8 cellular contexts compared by ENCODE assay signal in the genomic region with DNA sequence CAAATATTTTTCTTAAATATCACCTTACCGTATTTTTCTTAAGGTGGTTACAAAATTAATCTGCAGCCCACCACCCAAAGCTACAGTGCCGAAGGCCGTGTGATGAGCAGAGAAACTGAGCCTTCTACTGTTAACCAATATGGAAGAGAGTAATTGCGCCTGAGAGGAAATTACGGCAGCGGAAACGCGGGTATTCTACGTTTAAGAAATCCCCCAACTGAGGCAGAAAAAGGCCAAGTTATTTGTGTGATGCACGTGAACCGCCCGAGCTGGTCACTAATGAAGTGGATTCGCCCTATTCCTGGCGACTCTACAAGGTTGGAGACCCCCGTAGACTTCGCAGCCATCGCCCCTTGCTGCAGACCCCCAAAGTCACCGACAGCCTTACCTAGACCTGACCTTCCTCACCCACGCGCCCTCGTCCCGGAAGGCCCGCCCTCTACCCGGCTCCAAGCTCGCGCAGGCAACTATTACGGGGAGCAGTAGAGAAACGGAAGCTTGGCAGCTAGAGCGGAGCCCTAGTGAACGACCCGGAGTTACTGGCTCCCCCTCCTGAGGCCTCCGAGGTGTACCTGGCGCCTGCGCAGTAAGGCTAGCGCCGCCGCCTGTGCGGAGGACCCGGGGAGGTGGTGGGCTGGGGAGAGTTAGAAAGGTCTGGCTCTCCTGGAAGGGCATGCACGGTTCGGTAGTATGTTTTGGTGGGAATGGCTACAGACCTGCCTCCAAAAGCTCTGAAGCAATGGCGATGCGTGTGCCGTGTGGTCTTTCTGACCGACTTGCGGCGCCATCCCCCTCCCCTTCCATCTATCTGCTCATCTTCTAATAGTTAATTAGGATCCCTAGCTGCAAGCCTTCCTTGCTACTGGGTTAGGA. TPM values are rescaled to one million over a fixed set of nuclear protein-coding genes. Genes with fewer than 3 reads are reported as not detected.
DNase-seq lines count a peak whose midpoint lies in the region; ATAC-seq and TF ChIP-seq lines count a peak whose summit lies in the region.

A gene (minus strand): TSS at position 430 of the 873 bp plus-strand sequence. CDS start 4,319 bp downstream, outside the sequence.

- H3K27me3 Mint-ChIP-seq in WTC11 (ENCODE audit: low read depth) (peaks cover 7% of the 10 kb centered on the region), immature natural killer cell (ENCODE audit: low read depth in 3 of 3) (peaks cover 6 to 24% (median 22%) of the 10 kb centered on the region in 3 donors)

- TF ChIP-seq CTCF in AG09319 (IDR thresholded peaks at IDR 0.05; ENCODE audit: low read depth, low read length) (peak; percentile 51), WTC11 (IDR thresholded peaks at IDR 0.05) (no peak), cardiac fibroblast (IDR thresholded peaks at IDR 0.05; ENCODE audit: low read depth, low read length) (no peak)

- TF ChIP-seq POLR2A in GM18951 (IDR thresholded peaks at IDR 0.05; ENCODE audit: extremely low read depth, insufficient read depth, insufficient read length): peak; percentile 94

- in situ Hi-C loops in GM18951 (cut with MboI; ENCODE audit: low sequenced_read_pairs, unreplicated experiment): loop anchor here (25.0 kb wide), 1 partner anchor 502 kb away; no protein-coding TSS in a partner anchor

- peaks cover 5% of the 10 kb centered on the region for H3K36me3 Mint-ChIP-seq in WTC11
- H3K36me3 Mint-ChIP-seq in immature natural killer cell: peaks cover 0 to 8% (median 5%) of the 10 kb centered on the region in 3 donors

- POLR2A ChIA-PET in WTC11 (lab: Charles Lee): interaction anchor here (0.6 to 1.4 kb wide), 3 partner anchors 58 to 570 kb away, joined by 3 to 12 read pairs (median 7); a partner anchor contains a TSS

- H3K4me3 Mint-ChIP-seq in WTC11 (peak within 1 kb of the TSS; percentile 96), immature natural killer cell (peak within 1 kb of the TSS; percentile 98 to 100 (median 99))

- DNase-seq in AG09319 (ENCODE audit: extremely low read depth, low read depth) (peak; percentile 90), NCI-H226 (peak; percentile 96), WTC11 (ENCODE audit: low spot score) (peak; percentile 96), cardiac fibroblast (ENCODE audit: low read depth in 2 of 2) (peak; percentile 96 to 97), immature natural killer cell (peak; percentile 91 to 94 (median 93)), smooth muscle cell of the brain vasculature (ENCODE audit: low read depth, low spot score) (peak; percentile 85)

- peaks cover 23% of the 10 kb centered on the region for H3K4me1 Mint-ChIP-seq in WTC11
- peaks cover 41 to 47% of the 10 kb centered on the region in 2 donors for H3K4me1 Mint-ChIP-seq in immature natural killer cell

- H3K4me3 ChIP-seq in cardiac fibroblast (replicated peaks in 1 of 2; ENCODE audit: low read depth in 2 of 2, low read length in 2 of 2): peak within 1 kb of the TSS; percentile 75 to 79

- H3K27ac Mint-ChIP-seq in WTC11 (peak within 1 kb of the TSS; percentile 97), immature natural killer cell (peak within 1 kb of the TSS; percentile 99 to 100 (median 100))

- ATAC-seq in HG03196 (IDR thresholded peaks at IDR 0.05; ENCODE audit: unreplicated experiment) (peak; percentile 99), WTC11 (peak; percentile 99)

- H3K9me3 Mint-ChIP-seq in WTC11: peaks cover 11% of the 10 kb centered on the region
- H3K9me3 Mint-ChIP-seq in immature natural killer cell: no peaks in the 10 kb centered on the region

- CTCF ChIA-PET in WTC11 (lab: Charles Lee): interaction anchor here (0.6 to 2.3 kb wide), 20 partner anchors 10 to 660 kb away, joined by 3 to 15 read pairs (median 3); a partner anchor contains a TSS

TF ChIP-seq in WTC11, 78 proteins besides CTCF, POLR2A, EP300 and RAD21 (continues in another document):
- TF ChIP-seq NFYB (CRISPR knock-in tag; conservative IDR thresholded peaks at IDR 0.05; ENCODE audit: low read depth) (no peak), SMAD3 (CRISPR knock-in tag; IDR thresholded peaks at IDR 0.05; ENCODE audit: borderline replicate concordance) (peak; percentile 60; the same call in 1 of the 2 replicates), GABPB1 (CRISPR knock-in tag; IDR thresholded peaks at IDR 0.05) (peak; percentile 68), ZNF232 (CRISPR knock-in tag; IDR thresholded peaks at IDR 0.05) (peak; percentile 27; the same call in 1 of the 2 replicates), OVOL2 (CRISPR knock-in tag; IDR thresholded peaks at IDR 0.05; ENCODE audit: borderline replicate concordance) (no peak), ZNF416 (CRISPR knock-in tag; IDR thresholded peaks at IDR 0.05) (no peak), JUN (CRISPR knock-in tag; IDR thresholded peaks at IDR 0.05) (no peak), ZNF263 (CRISPR knock-in tag; IDR thresholded peaks at IDR 0.05; ENCODE audit: low read depth) (no peak), ATF1 (CRISPR knock-in tag; IDR thresholded peaks at IDR 0.05) (peak; percentile 28; the same call in 1 of the 2 replicates)
- TF ChIP-seq, protein P1, sequence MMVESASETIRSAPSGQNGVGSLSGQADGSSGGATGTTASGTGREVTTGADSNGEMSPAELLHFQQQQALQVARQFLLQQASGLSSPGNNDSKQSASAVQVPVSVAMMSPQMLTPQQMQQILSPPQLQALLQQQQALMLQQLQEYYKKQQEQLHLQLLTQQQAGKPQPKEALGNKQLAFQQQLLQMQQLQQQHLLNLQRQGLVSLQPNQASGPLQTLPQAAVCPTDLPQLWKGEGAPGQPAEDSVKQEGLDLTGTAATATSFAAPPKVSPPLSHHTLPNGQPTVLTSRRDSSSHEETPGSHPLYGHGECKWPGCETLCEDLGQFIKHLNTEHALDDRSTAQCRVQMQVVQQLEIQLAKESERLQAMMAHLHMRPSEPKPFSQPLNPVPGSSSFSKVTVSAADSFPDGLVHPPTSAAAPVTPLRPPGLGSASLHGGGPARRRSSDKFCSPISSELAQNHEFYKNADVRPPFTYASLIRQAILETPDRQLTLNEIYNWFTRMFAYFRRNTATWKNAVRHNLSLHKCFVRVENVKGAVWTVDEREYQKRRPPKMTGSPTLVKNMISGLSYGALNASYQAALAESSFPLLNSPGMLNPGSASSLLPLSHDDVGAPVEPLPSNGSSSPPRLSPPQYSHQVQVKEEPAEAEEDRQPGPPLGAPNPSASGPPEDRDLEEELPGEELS (CRISPR knock-in tag; IDR thresholded peaks at IDR 0.05): peak; percentile 72; the same call in 1 of the 2 replicates
- TF ChIP-seq, protein P2, sequence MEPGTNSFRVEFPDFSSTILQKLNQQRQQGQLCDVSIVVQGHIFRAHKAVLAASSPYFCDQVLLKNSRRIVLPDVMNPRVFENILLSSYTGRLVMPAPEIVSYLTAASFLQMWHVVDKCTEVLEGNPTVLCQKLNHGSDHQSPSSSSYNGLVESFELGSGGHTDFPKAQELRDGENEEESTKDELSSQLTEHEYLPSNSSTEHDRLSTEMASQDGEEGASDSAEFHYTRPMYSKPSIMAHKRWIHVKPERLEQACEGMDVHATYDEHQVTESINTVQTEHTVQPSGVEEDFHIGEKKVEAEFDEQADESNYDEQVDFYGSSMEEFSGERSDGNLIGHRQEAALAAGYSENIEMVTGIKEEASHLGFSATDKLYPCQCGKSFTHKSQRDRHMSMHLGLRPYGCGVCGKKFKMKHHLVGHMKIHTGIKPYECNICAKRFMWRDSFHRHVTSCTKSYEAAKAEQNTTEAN (CRISPR knock-in tag; IDR thresholded peaks at IDR 0.05): 0 out of 2 replicates have a peak, but pooled peaks have one; percentile 60
- TF ChIP-seq, protein P3, sequence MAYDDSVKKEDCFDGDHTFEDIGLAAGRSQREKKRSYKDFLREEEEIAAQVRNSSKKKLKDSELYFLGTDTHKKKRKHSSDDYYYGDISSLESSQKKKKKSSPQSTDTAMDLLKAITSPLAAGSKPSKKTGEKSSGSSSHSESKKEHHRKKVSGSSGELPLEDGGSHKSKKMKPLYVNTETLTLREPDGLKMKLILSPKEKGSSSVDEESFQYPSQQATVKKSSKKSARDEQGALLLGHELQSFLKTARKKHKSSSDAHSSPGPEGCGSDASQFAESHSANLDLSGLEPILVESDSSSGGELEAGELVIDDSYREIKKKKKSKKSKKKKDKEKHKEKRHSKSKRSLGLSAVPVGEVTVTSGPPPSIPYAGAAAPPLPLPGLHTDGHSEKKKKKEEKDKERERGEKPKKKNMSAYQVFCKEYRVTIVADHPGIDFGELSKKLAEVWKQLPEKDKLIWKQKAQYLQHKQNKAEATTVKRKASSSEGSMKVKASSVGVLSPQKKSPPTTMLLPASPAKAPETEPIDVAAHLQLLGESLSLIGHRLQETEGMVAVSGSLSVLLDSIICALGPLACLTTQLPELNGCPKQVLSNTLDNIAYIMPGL (CRISPR knock-in tag; IDR thresholded peaks at IDR 0.05): 0 out of 2 replicates have a peak, but pooled peaks have one; percentile 71
- TF ChIP-seq, protein P4, sequence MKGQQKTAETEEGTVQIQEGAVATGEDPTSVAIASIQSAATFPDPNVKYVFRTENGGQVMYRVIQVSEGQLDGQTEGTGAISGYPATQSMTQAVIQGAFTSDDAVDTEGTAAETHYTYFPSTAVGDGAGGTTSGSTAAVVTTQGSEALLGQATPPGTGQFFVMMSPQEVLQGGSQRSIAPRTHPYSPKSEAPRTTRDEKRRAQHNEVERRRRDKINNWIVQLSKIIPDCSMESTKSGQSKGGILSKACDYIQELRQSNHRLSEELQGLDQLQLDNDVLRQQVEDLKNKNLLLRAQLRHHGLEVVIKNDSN (CRISPR knock-in tag; IDR thresholded peaks at IDR 0.05): peak; percentile 43
- TF ChIP-seq, protein P5, sequence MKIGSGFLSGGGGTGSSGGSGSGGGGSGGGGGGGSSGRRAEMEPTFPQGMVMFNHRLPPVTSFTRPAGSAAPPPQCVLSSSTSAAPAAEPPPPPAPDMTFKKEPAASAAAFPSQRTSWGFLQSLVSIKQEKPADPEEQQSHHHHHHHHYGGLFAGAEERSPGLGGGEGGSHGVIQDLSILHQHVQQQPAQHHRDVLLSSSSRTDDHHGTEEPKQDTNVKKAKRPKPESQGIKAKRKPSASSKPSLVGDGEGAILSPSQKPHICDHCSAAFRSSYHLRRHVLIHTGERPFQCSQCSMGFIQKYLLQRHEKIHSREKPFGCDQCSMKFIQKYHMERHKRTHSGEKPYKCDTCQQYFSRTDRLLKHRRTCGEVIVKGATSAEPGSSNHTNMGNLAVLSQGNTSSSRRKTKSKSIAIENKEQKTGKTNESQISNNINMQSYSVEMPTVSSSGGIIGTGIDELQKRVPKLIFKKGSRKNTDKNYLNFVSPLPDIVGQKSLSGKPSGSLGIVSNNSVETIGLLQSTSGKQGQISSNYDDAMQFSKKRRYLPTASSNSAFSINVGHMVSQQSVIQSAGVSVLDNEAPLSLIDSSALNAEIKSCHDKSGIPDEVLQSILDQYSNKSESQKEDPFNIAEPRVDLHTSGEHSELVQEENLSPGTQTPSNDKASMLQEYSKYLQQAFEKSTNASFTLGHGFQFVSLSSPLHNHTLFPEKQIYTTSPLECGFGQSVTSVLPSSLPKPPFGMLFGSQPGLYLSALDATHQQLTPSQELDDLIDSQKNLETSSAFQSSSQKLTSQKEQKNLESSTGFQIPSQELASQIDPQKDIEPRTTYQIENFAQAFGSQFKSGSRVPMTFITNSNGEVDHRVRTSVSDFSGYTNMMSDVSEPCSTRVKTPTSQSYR (CRISPR knock-in tag; IDR thresholded peaks at IDR 0.05): 0 out of 2 replicates have a peak, but pooled peaks have one; percentile 53

RNA-seq across cellular contexts. Expression of the gene that starts here (rescaled TPM):
- 63.5 to 66.8 TPM (median 66.7 TPM) in 3 replicates for total RNA-seq in WTC11 (2021)
- 10 to 100 TPM; 28.9 to 51.3 (median 46.9) TPM for polyA plus RNA-seq in immature natural killer cell

Comparison
In these comparisons a context has a peak if more than half of its experiments do, and no peak if none do; other contexts are left out.
1. Peak in every context shown above with its lines: DNase-seq, ATAC-seq and H3K4me3 ChIP-seq.